ENCODE assay signal across 7 cellular contexts in genomic region chr5:157142317-157143126, GRCh38.
DNase-seq lines count a peak whose midpoint lies in the region; ATAC-seq and FAIRE-seq lines count a peak whose summit lies in the region.

TSS of gene MED7 (minus strand) at chr5:157142865. CDS start at chr5:157139431, 3,434 bp downstream.

- ATAC-seq in HG02981 (IDR thresholded peaks at IDR 0.05; ENCODE audit: unreplicated experiment), result peak; percentile 100

- peak; percentile 100 for FAIRE-seq in GM18507 (lab: Jason Lieb, UNC)

- DNase-seq in GM18507 (ENCODE audit: extremely low spot score, insufficient read length, low read depth) (peak; percentile 93), NCI-H2029 treated with DMSO at 0.1 percent for 48 hours (lab: John Stamatoyannopoulos, UW) (peak; percentile 98), T-helper 9 cell (peak; percentile 82), astrocyte of the hippocampus (ENCODE audit: low read depth, low spot score) (peak; percentile 99), hippocampal formation (lab: John Stamatoyannopoulos, UW) (peak; percentile 90 to 99), retina (peak; percentile 95)

Comparison
In these comparisons a context has a peak if more than half of its experiments do, and no peak if none do; other contexts are left out.
1. Peak in every context shown above with its lines: DNase-seq and ATAC-seq.